Comparison of ENCODE assay signal across 18 cellular contexts in genomic region chr7:99614495-99614894, GRCh38. TPM values are rescaled to one million over a fixed set of nuclear protein-coding genes. Genes with fewer than 3 reads are reported as not detected.
A peak's percentile ranks its signal among the peaks of the same experiment; 100 is the strongest.
DNase-seq lines count a peak whose midpoint lies in the region; ATAC-seq lines count a peak whose summit lies in the region.
"Had no signal": no experiment of that assay in that cellular context is flagged by ENCODE, and none has a peak within 500 bp of the region (broad histone marks: within the 10 kb centered on the region; RNA-seq: fewer than 3 reads in every experiment).

No MANE protein-coding gene starts in this region.

- H3K9me3 Mint-ChIP-seq in activated naive CD8-positive, alpha-beta T cell treated with anti-CD3 and anti-CD28 coated beads, Interleukin-2, amount 10 ng/mL, durations not matched to agents 7 days and 5 days = no peaks in the 10 kb centered on the region
- no peaks in the 10 kb centered on the region for H3K9me3 Mint-ChIP-seq in activated naive CD8-positive, alpha-beta T cell treated with anti-CD3 and anti-CD28 coated beads for 36 hours
- H3K9me3 Mint-ChIP-seq in central memory CD8-positive, alpha-beta T cell = no peaks in the 10 kb centered on the region
- H3K9me3 Mint-ChIP-seq in stimulated activated effector memory CD8-positive, alpha-beta T cell treated with anti-CD3 and anti-CD28 coated beads, Interleukin-12 subunit alpha, Interleukin-12 subunit beta, amount 100 ng/mL, for 72 hours = no peaks in the 10 kb centered on the region
- H3K9me3 Mint-ChIP-seq in CD8-positive, alpha-beta memory T cell = no peaks in the 10 kb centered on the region

- H3K36me3 Mint-ChIP-seq in activated naive CD8-positive, alpha-beta T cell treated with anti-CD3 and anti-CD28 coated beads, Interleukin-2, amount 10 ng/mL, durations not matched to agents 7 days and 5 days = peaks cover 18% of the 10 kb centered on the region
- H3K36me3 Mint-ChIP-seq in activated naive CD8-positive, alpha-beta T cell treated with anti-CD3 and anti-CD28 coated beads for 36 hours = peaks cover 26% of the 10 kb centered on the region
- peaks cover 10% of the 10 kb centered on the region for H3K36me3 Mint-ChIP-seq in central memory CD8-positive, alpha-beta T cell (ENCODE audit: insufficient read depth)
- peaks cover 27% of the 10 kb centered on the region for H3K36me3 Mint-ChIP-seq in stimulated activated effector memory CD8-positive, alpha-beta T cell treated with anti-CD3 and anti-CD28 coated beads, Interleukin-12 subunit alpha, Interleukin-12 subunit beta, amount 100 ng/mL, for 72 hours
- peaks cover 0 to 22% (median 8%) of the 10 kb centered on the region in 3 donors for H3K36me3 Mint-ChIP-seq in CD8-positive, alpha-beta memory T cell

- H3K27ac ChIP-seq in CD8-positive, alpha-beta memory T cell (ENCODE audit: low read depth, low read length) = no peak overlapping the region
- H3K27ac ChIP-seq: BLaER1 treated with 17β-estradiol and CSF1 and Interleukin-3, amounts not matched to agents 10 nM and 100 nM; Peyer's patch had no signal

- peaks cover 34% of the 10 kb centered on the region for H3K4me1 Mint-ChIP-seq in activated naive CD8-positive, alpha-beta T cell treated with anti-CD3 and anti-CD28 coated beads, Interleukin-2, amount 10 ng/mL, durations not matched to agents 7 days and 5 days
- H3K4me1 Mint-ChIP-seq in activated naive CD8-positive, alpha-beta T cell treated with anti-CD3 and anti-CD28 coated beads for 36 hours = peaks cover 35% of the 10 kb centered on the region
- peaks cover 38% of the 10 kb centered on the region for H3K4me1 Mint-ChIP-seq in central memory CD8-positive, alpha-beta T cell
- peaks cover 46% of the 10 kb centered on the region for H3K4me1 Mint-ChIP-seq in stimulated activated effector memory CD8-positive, alpha-beta T cell treated with anti-CD3 and anti-CD28 coated beads, Interleukin-12 subunit alpha, Interleukin-12 subunit beta, amount 100 ng/mL, for 72 hours
- H3K4me1 Mint-ChIP-seq in CD8-positive, alpha-beta memory T cell = peaks cover 36 to 40% (median 40%) of the 10 kb centered on the region in 3 donors

- POLR2A ChIA-PET in activated naive CD8-positive, alpha-beta T cell treated with anti-CD3 and anti-CD28 coated beads, Interleukin-2, amount 10 ng/mL, durations not matched to agents 7 days and 5 days (lab: Charles Lee) = interaction anchor here (0.8 to 1.7 kb wide), 3 partner anchors 10 to 206 kb away, joined by 3 to 7 read pairs (median 4); partner anchors contain the start of genes BUD31, PDAP1 and ZNF655
- POLR2A ChIA-PET in CD8-positive, alpha-beta memory T cell (lab: Charles Lee) = no interaction called here

- peak overlapping the region; percentile 18 for H3K27ac Mint-ChIP-seq in activated naive CD8-positive, alpha-beta T cell treated with anti-CD3 and anti-CD28 coated beads, Interleukin-2, amount 10 ng/mL, durations not matched to agents 7 days and 5 days
- H3K27ac Mint-ChIP-seq in activated naive CD8-positive, alpha-beta T cell treated with anti-CD3 and anti-CD28 coated beads for 36 hours = no peak overlapping the region
- H3K27ac Mint-ChIP-seq in central memory CD8-positive, alpha-beta T cell (ENCODE audit: low read depth) = no peak overlapping the region
- no peak overlapping the region for H3K27ac Mint-ChIP-seq in stimulated activated effector memory CD8-positive, alpha-beta T cell treated with anti-CD3 and anti-CD28 coated beads, Interleukin-12 subunit alpha, Interleukin-12 subunit beta, amount 100 ng/mL, for 72 hours
- H3K27ac Mint-ChIP-seq in CD8-positive, alpha-beta memory T cell = peak overlapping the region in 2 of 8 donors; percentile 5 to 18

- no peaks in the 10 kb centered on the region for H3K27me3 ChIP-seq in CD8-positive, alpha-beta memory T cell (ENCODE audit: insufficient read depth, low read length, poor library complexity, severe bottlenecking)
- H3K27me3 ChIP-seq: BLaER1 treated with 17β-estradiol and CSF1 and Interleukin-3, amounts not matched to agents 10 nM and 100 nM; MG63; Peyer's patch had no signal

- no peak for ATAC-seq in activated naive CD8-positive, alpha-beta T cell treated with anti-CD3 and anti-CD28 coated beads, Interleukin-2, amount 10 ng/mL, durations not matched to agents 7 days and 5 days (ENCODE audit: low read depth)
- ATAC-seq in central memory CD8-positive, alpha-beta T cell (replicated peaks; ENCODE audit: extremely low read depth, poor library complexity, severe bottlenecking) = no peak
- ATAC-seq in stimulated activated effector memory CD8-positive, alpha-beta T cell treated with anti-CD3 and anti-CD28 coated beads, Interleukin-12 subunit alpha, Interleukin-12 subunit beta, amount 100 ng/mL, for 72 hours = no peak
- ATAC-seq in GM18502 (IDR thresholded peaks at IDR 0.05; ENCODE audit: poor library complexity, unreplicated experiment) = no peak

- no peak overlapping the region for H3K4me3 Mint-ChIP-seq in activated naive CD8-positive, alpha-beta T cell treated with anti-CD3 and anti-CD28 coated beads, Interleukin-2, amount 10 ng/mL, durations not matched to agents 7 days and 5 days
- no peak overlapping the region for H3K4me3 Mint-ChIP-seq in activated naive CD8-positive, alpha-beta T cell treated with anti-CD3 and anti-CD28 coated beads for 36 hours
- peak overlapping the region; percentile 31 for H3K4me3 Mint-ChIP-seq in central memory CD8-positive, alpha-beta T cell
- H3K4me3 Mint-ChIP-seq in stimulated activated effector memory CD8-positive, alpha-beta T cell treated with anti-CD3 and anti-CD28 coated beads, Interleukin-12 subunit alpha, Interleukin-12 subunit beta, amount 100 ng/mL, for 72 hours = peak overlapping the region; percentile 94
- peak overlapping the region in 1 of 7 donors; percentile 86 for H3K4me3 Mint-ChIP-seq in CD8-positive, alpha-beta memory T cell

- CTCF ChIA-PET in CD8-positive, alpha-beta memory T cell (lab: Charles Lee) = interaction anchor here (1.2 kb wide), 1 partner anchor 10 kb away, joined by 4 read pairs; no protein-coding TSS in a partner anchor

- no peaks in the 10 kb centered on the region for H3K27me3 Mint-ChIP-seq in activated naive CD8-positive, alpha-beta T cell treated with anti-CD3 and anti-CD28 coated beads, Interleukin-2, amount 10 ng/mL, durations not matched to agents 7 days and 5 days
- H3K27me3 Mint-ChIP-seq in activated naive CD8-positive, alpha-beta T cell treated with anti-CD3 and anti-CD28 coated beads for 36 hours = no peaks in the 10 kb centered on the region
- H3K27me3 Mint-ChIP-seq in central memory CD8-positive, alpha-beta T cell = peaks cover 14% of the 10 kb centered on the region
- peaks cover 0 to 6% of the 10 kb centered on the region in 2 donors for H3K27me3 Mint-ChIP-seq in CD8-positive, alpha-beta memory T cell

- peak; percentile 4 for DNase-seq in activated naive CD8-positive, alpha-beta T cell treated with anti-CD3 and anti-CD28 coated beads, Interleukin-2, amount 10 ng/mL, durations not matched to agents 7 days and 5 days
- no peak for DNase-seq in activated naive CD8-positive, alpha-beta T cell treated with anti-CD3 and anti-CD28 coated beads for 36 hours
- peak; percentile 26 for DNase-seq in NCI-H226
- DNase-seq in central memory CD8-positive, alpha-beta T cell (ENCODE audit: low spot score in 2 of 2) = no peak
- no peak for DNase-seq in stimulated activated effector memory CD8-positive, alpha-beta T cell treated with anti-CD3 and anti-CD28 coated beads, Interleukin-12 subunit alpha, Interleukin-12 subunit beta, amount 100 ng/mL, for 72 hours (ENCODE audit: low spot score in 2 of 2)
- DNase-seq in CD8-positive, alpha-beta memory T cell = no peak
- DNase-seq: DMS79 treated with DMSO at 0.1 percent for 48 hours, H7, Kasumi-1, MG63, NCI-H1105, NCI-H1694, NCI-H2081 treated with DMSO at 0.1 percent for 48 hours, Peyer's patch had no signal

- no peaks in the 10 kb centered on the region for H3K9me3 ChIP-seq in CD8-positive, alpha-beta memory T cell (ENCODE audit: low read length)
- H3K9me3 ChIP-seq: MG63, Peyer's patch had no signal

- H3K4me3 ChIP-seq in CD8-positive, alpha-beta memory T cell (ENCODE audit: low read length) = no peak overlapping the region
- H3K4me3 ChIP-seq: BLaER1 treated with 17β-estradiol and CSF1 and Interleukin-3, amounts not matched to agents 10 nM and 100 nM; MG63; Peyer's patch had no signal

- H3K4me1 ChIP-seq in CD8-positive, alpha-beta memory T cell (ENCODE audit: insufficient read depth, low read length) = peaks cover 24% of the 10 kb centered on the region

- H3K36me3 ChIP-seq in CD8-positive, alpha-beta memory T cell (ENCODE audit: insufficient read depth, low read length) = peaks cover 14% of the 10 kb centered on the region

RNA-seq across cellular contexts. Expression of gene ZSCAN25, which starts 2.3 kb away (rescaled TPM):
- total RNA-seq in activated naive CD8-positive, alpha-beta T cell treated with anti-CD3 and anti-CD28 coated beads, Interleukin-2, amount 10 ng/mL, durations not matched to agents 7 days and 5 days = 10 to 100 TPM; 35.5 to 42.5 TPM
- 10 to 100 TPM; 29.7 to 30.1 TPM for total RNA-seq in activated naive CD8-positive, alpha-beta T cell treated with anti-CD3 and anti-CD28 coated beads for 36 hours
- total RNA-seq in CD8-positive, alpha-beta memory T cell = 10 to 100 TPM; 26.6 to 27.8 TPM
- polyA plus RNA-seq in CD8-positive, alpha-beta memory T cell = 13.0 TPM

RNA-seq across cellular contexts. Expression of gene TMEM225B, which starts 16.4 kb away (rescaled TPM):
- total RNA-seq in activated naive CD8-positive, alpha-beta T cell treated with anti-CD3 and anti-CD28 coated beads, Interleukin-2, amount 10 ng/mL, durations not matched to agents 7 days and 5 days = 1 to 10 TPM; 1.2 to 2.3 TPM
- total RNA-seq in activated naive CD8-positive, alpha-beta T cell treated with anti-CD3 and anti-CD28 coated beads for 36 hours = under 1 TPM; 0.42 to 0.70 TPM
- total RNA-seq in CD8-positive, alpha-beta memory T cell = under 1 TPM; 0.55 to 0.70 TPM
- 1.5 TPM for polyA plus RNA-seq in CD8-positive, alpha-beta memory T cell
- total RNA-seq: G401, Peyer's patch, SK-MEL-5 had no signal

RNA-seq across cellular contexts. Expression of gene ZNF655, which starts 56.1 kb away (rescaled TPM):
- 100 to 1,000 TPM; 133 to 134 TPM for total RNA-seq in activated naive CD8-positive, alpha-beta T cell treated with anti-CD3 and anti-CD28 coated beads, Interleukin-2, amount 10 ng/mL, durations not matched to agents 7 days and 5 days
- 10 to 100 TPM; 57.5 to 58.9 TPM for total RNA-seq in activated naive CD8-positive, alpha-beta T cell treated with anti-CD3 and anti-CD28 coated beads for 36 hours
- total RNA-seq in CD8-positive, alpha-beta memory T cell = 10 to 100 TPM; 55.8 to 58.2 TPM
- 91.6 TPM for polyA plus RNA-seq in CD8-positive, alpha-beta memory T cell

Comparison
In these comparisons a context has a peak if more than half of its experiments do, and no peak if none do; other contexts are left out.
1. DNase-seq: peak in activated naive CD8-positive, alpha-beta T cell treated with anti-CD3 and anti-CD28 coated beads, Interleukin-2, amount 10 ng/mL, durations not matched to agents 7 days and 5 days (single experiment) and NCI-H226 (single experiment); none in activated naive CD8-positive, alpha-beta T cell treated with anti-CD3 and anti-CD28 coated beads for 36 hours (single experiment), central memory CD8-positive, alpha-beta T cell (0 of 2), stimulated activated effector memory CD8-positive, alpha-beta T cell treated with anti-CD3 and anti-CD28 coated beads, Interleukin-12 subunit alpha, Interleukin-12 subunit beta, amount 100 ng/mL, for 72 hours (0 of 2) and CD8-positive, alpha-beta memory T cell (0 of 5).
2. H3K4me3 Mint-ChIP-seq: peak in central memory CD8-positive, alpha-beta T cell (single experiment) and stimulated activated effector memory CD8-positive, alpha-beta T cell treated with anti-CD3 and anti-CD28 coated beads, Interleukin-12 subunit alpha, Interleukin-12 subunit beta, amount 100 ng/mL, for 72 hours (single experiment); none in activated naive CD8-positive, alpha-beta T cell treated with anti-CD3 and anti-CD28 coated beads, Interleukin-2, amount 10 ng/mL, durations not matched to agents 7 days and 5 days (single experiment) and activated naive CD8-positive, alpha-beta T cell treated with anti-CD3 and anti-CD28 coated beads for 36 hours (single experiment).